ENCODE assay signal across 8 cellular contexts in genomic region chr3:32106929-32107362, GRCh38. TPM values are rescaled to one million over a fixed set of nuclear protein-coding genes. Genes with fewer than 3 reads are reported as not detected.
A peak's percentile ranks its signal among the peaks of the same experiment; 100 is the strongest.
DNase-seq lines count a peak whose midpoint lies in the region; ATAC-seq and TF ChIP-seq lines count a peak whose summit lies in the region.

No MANE protein-coding gene starts in this region.

- no peak overlapping the region for H2AFZ ChIP-seq in HCT116 (ENCODE audit: low read depth, low read length, poor library complexity, severe bottlenecking)

- H4K20me1 ChIP-seq in HCT116 (ENCODE audit: insufficient read depth): no peaks in the 10 kb centered on the region

- H3K27ac Mint-ChIP-seq in CD4-positive, alpha-beta T cell: peak overlapping the region; percentile 58
- H3K27ac Mint-ChIP-seq in naive thymus-derived CD4-positive, alpha-beta T cell: peak overlapping the region; percentile 60 to 96 (median 78)

- no peak for TF ChIP-seq POLR2A in HCT116 (IDR thresholded peaks at IDR 0.05; ENCODE audit: borderline replicate concordance, extremely low read depth, insufficient read depth, insufficient read length)

- no peak for TF ChIP-seq RAD21 in HCT116 (IDR thresholded peaks at IDR 0.05; ENCODE audit: low read depth)

- peaks cover 7% of the 10 kb centered on the region; the same call in 1 of the 2 replicates for H3K79me2 ChIP-seq in HCT116 (ENCODE audit: insufficient read depth, low read length)

- no peak for TF ChIP-seq CTCF in CD4-positive, alpha-beta T cell (IDR thresholded peaks at IDR 0.05)
- TF ChIP-seq CTCF in HCT116 (IDR thresholded peaks at IDR 0.05 in 2 of 3, conservative IDR thresholded peaks at IDR 0.05 in 1 of 3; ENCODE audit: borderline replicate concordance in 1 of 3, insufficient read depth in 1 of 3, low read depth in 2 of 3, low read length in 2 of 3): no peak
- no peak for TF ChIP-seq CTCF in epithelial cell of esophagus (IDR thresholded peaks at IDR 0.05; ENCODE audit: insufficient read depth, low read depth, low read length, missing control alignments)

- H3K4me1 ChIP-seq in HCT116 (ENCODE audit: control insufficient read depth in 1 of 2, insufficient read depth in 2 of 2, low read length in 2 of 2) (peaks cover 0 to 14% of the 10 kb centered on the region in 2 experiments; a peak in 2 of 4 replicates), SJSA1 (replicated peaks) (peaks cover 10% of the 10 kb centered on the region)
- H3K4me1 ChIP-seq in naive thymus-derived CD4-positive, alpha-beta T cell (ENCODE audit: control insufficient read depth in 2 of 2, insufficient read depth in 2 of 2, low read length in 2 of 2): peaks cover 18 to 19% of the 10 kb centered on the region in 2 donors

- BruUV-seq in HCT116 (replicated peaks; lab: Mats Ljungman, UMichigan): no TSS peak

- H3K36me3 ChIP-seq in HCT116 (ENCODE audit: control insufficient read depth in 1 of 2, insufficient read depth in 2 of 2, low read length in 2 of 2) (no peaks in the 10 kb centered on the region), SJSA1 (no peaks in the 10 kb centered on the region)
- no peaks in the 10 kb centered on the region for H3K36me3 ChIP-seq in naive thymus-derived CD4-positive, alpha-beta T cell (ENCODE audit: control insufficient read depth in 2 of 3, insufficient read depth in 3 of 3, low read length in 3 of 3)

- H3K9ac ChIP-seq in HCT116 (ENCODE audit: low read length): peak overlapping the region; percentile 72

- no peak for ATAC-seq in CD4-positive, alpha-beta T cell (ENCODE audit: poor library complexity)
- ATAC-seq in HCT116: peak; percentile 29
- no peak for ATAC-seq in naive thymus-derived CD4-positive, alpha-beta T cell
- ATAC-seq in GM19023 (IDR thresholded peaks at IDR 0.05; ENCODE audit: unreplicated experiment): no peak
- no peak for ATAC-seq in GM19463 (IDR thresholded peaks at IDR 0.05; ENCODE audit: unreplicated experiment)

- H3K27me3 ChIP-seq in CD4-positive, alpha-beta T cell (ENCODE audit: control insufficient read depth, insufficient read depth, low read length): no peaks in the 10 kb centered on the region
- H3K27me3 ChIP-seq in HCT116 (ENCODE audit: insufficient read depth, low read length): no peaks in the 10 kb centered on the region
- no peaks in the 10 kb centered on the region for H3K27me3 ChIP-seq in SJSA1 (replicated peaks)
- H3K27me3 ChIP-seq in naive thymus-derived CD4-positive, alpha-beta T cell (ENCODE audit: control insufficient read depth in 2 of 2, insufficient read depth in 2 of 2, low read length in 2 of 2): no peaks in the 10 kb centered on the region

- CTCF ChIA-PET in CD4-positive, alpha-beta T cell (lab: Charles Lee): interaction anchor here (1.0 kb wide), 1 partner anchor 37 kb away, joined by 3 read pairs; no protein-coding TSS in a partner anchor
- CTCF ChIA-PET in HCT116 (lab: Charles Lee): no interaction called here
- CTCF ChIA-PET in naive thymus-derived CD4-positive, alpha-beta T cell (lab: Charles Lee): no interaction called here

- peak overlapping the region; percentile 21 for H3K27ac ChIP-seq in CD4-positive, alpha-beta T cell (ENCODE audit: low read depth, low read length)
- H3K27ac ChIP-seq in HCT116 (ENCODE audit: low read depth, low read length): peak overlapping the region; percentile 46; the same call in 1 of the 2 replicates
- H3K27ac ChIP-seq in SJSA1: no peak overlapping the region
- H3K27ac ChIP-seq in naive thymus-derived CD4-positive, alpha-beta T cell (ENCODE audit: low read depth, low read length): peak overlapping the region; percentile 68

- H3K9me2 ChIP-seq in HCT116 (ENCODE audit: insufficient read depth): no peaks in the 10 kb centered on the region

- peaks cover 39% of the 10 kb centered on the region for H3K4me1 Mint-ChIP-seq in CD4-positive, alpha-beta T cell (ENCODE audit: low read depth)
- H3K4me1 Mint-ChIP-seq in naive thymus-derived CD4-positive, alpha-beta T cell: peaks cover 15 to 49% (median 44%) of the 10 kb centered on the region in 7 donors

- intact Hi-C loops in CD4-positive, alpha-beta T cell (cut with DNase I, micrococcal nuclease): loop anchor here (5.0 kb wide), 4 partner anchors 35 to 575 kb away; partner anchors contain the start of genes DYNC1LI1 (in 1 of the 2) and STT3B (in 1 of the 2)
- intact Hi-C loops in HCT116 (cut with micrococcal nuclease): no loop called here
- intact Hi-C loops in naive thymus-derived CD4-positive, alpha-beta T cell (cut with micrococcal nuclease): loop anchor here (1.0 to 10.0 kb wide), 14 partner anchors 7 to 1752 kb away; partner anchors contain the start of genes CMTM6 (in 2 of the 2), CNOT10 (in 2 of the 2), STT3B (in 2 of the 2) and UBP1 (in 2 of the 2)

- peak overlapping the region; percentile 98 for H3K4me2 ChIP-seq in HCT116 (ENCODE audit: low read length)

- peaks cover 15% of the 10 kb centered on the region for H3K36me3 Mint-ChIP-seq in CD4-positive, alpha-beta T cell (ENCODE audit: low read depth)
- H3K36me3 Mint-ChIP-seq in naive thymus-derived CD4-positive, alpha-beta T cell: peaks cover 4 to 24% (median 5%) of the 10 kb centered on the region in 5 donors

- peaks cover under 1% of the 10 kb centered on the region for H3K9me3 Mint-ChIP-seq in CD4-positive, alpha-beta T cell
- H3K9me3 Mint-ChIP-seq in naive thymus-derived CD4-positive, alpha-beta T cell: peaks cover 0 to 9% (median 5%) of the 10 kb centered on the region in 11 donors

- H3K9me3 ChIP-seq in CD4-positive, alpha-beta T cell (ENCODE audit: control insufficient read depth, low read length): peaks cover 6% of the 10 kb centered on the region
- H3K9me3 ChIP-seq in HCT116 (ENCODE audit: control insufficient read depth in 1 of 2, insufficient read depth in 1 of 2, low read depth in 1 of 2, low read length in 2 of 2) (peaks cover 5% of the 10 kb centered on the region in 2 experiments; a peak in 1 of 4 replicates), SJSA1 (replicated peaks) (no peaks in the 10 kb centered on the region)
- H3K9me3 ChIP-seq in naive thymus-derived CD4-positive, alpha-beta T cell (ENCODE audit: control insufficient read depth in 2 of 3, low read length in 3 of 3): peaks cover 0 to 5% (median 0%) of the 10 kb centered on the region in 3 experiments

- RAD21 ChIA-PET in HCT116 (lab: Charles Lee; ENCODE audit: low non-redundant PET in 1 of 2, low total read pairs in 2 of 2, uncharacterized antibody in 2 of 2, unreplicated experiment in 2 of 2): no interaction called here

- POLR2A ChIA-PET in CD4-positive, alpha-beta T cell (lab: Charles Lee): interaction anchor here (0.9 to 1.5 kb wide), 5 partner anchors 8 to 880 kb away, joined by 3 to 28 read pairs (median 3); no protein-coding TSS in a partner anchor
- POLR2A ChIA-PET in HCT116 (lab: Charles Lee): no interaction called here
- POLR2A ChIA-PET in naive thymus-derived CD4-positive, alpha-beta T cell (lab: Charles Lee): interaction anchor here (1.9 kb wide), 1 partner anchor 8 kb away, joined by 13 read pairs; no protein-coding TSS in a partner anchor

- no peaks in the 10 kb centered on the region for H3K27me3 Mint-ChIP-seq in CD4-positive, alpha-beta T cell
- H3K27me3 Mint-ChIP-seq in naive thymus-derived CD4-positive, alpha-beta T cell: no peaks in the 10 kb centered on the region

- peak in 2 of 10 experiments; percentile 2 to 5 for DNase-seq in CD4-positive, alpha-beta T cell
- DNase-seq in HCT116 (ENCODE audit: low read depth, low spot score) (no peak), SJSA1 (ENCODE audit: low read depth in 1 of 2, low spot score in 2 of 2) (no peak), epithelial cell of esophagus (ENCODE audit: low read depth) (peak; percentile 63), activated gamma-delta T cell treated with Interleukin-2 at 50 U/mL for 16 hours (no peak)
- DNase-seq in naive thymus-derived CD4-positive, alpha-beta T cell: peak in 1 of 9 donors; percentile 6

- H3K4me3 ChIP-seq in HCT116 (replicated peaks in 1 of 2; ENCODE audit: low read depth in 1 of 2, low read length in 2 of 2) (peak overlapping the region; percentile 73 to 85), SJSA1 (peak overlapping the region; percentile 62), epithelial cell of esophagus (ENCODE audit: low read length) (peak overlapping the region; percentile 50)
- H3K4me3 ChIP-seq in naive thymus-derived CD4-positive, alpha-beta T cell (ENCODE audit: low read length): peak overlapping the region; percentile 77

- H3K4me3 Mint-ChIP-seq in CD4-positive, alpha-beta T cell: peak overlapping the region; percentile 97
- peak overlapping the region; percentile 86 to 97 (median 94) for H3K4me3 Mint-ChIP-seq in naive thymus-derived CD4-positive, alpha-beta T cell

TF ChIP-seq in HCT116, 20 proteins besides CTCF, POLR2A, EP300 and RAD21:
- TF ChIP-seq SP1 (IDR thresholded peaks at IDR 0.05; ENCODE audit: low read depth) (no peak; the same call in 1 of the 2 replicates), MAX (IDR thresholded peaks at IDR 0.05) (no peak; the same call in 1 of the 2 replicates), JUND (IDR thresholded peaks at IDR 0.05) (no peak), EZH2phosphoT487 (IDR thresholded peaks at IDR 0.05; ENCODE audit: borderline replicate concordance) (no peak), ZNF274 (IDR thresholded peaks at IDR 0.05; ENCODE audit: low read depth, low read length) (no peak), FOSL1 (IDR thresholded peaks at IDR 0.05; ENCODE audit: low read depth) (no peak)

RNA-seq across cellular contexts. Expression of gene GPD1L, which starts 0.5 kb away (rescaled TPM):
- total RNA-seq in CD4-positive, alpha-beta T cell: 10 to 100 TPM; 15.3 to 16.0 TPM
- total RNA-seq in HCT116 (2021; ENCODE audit: unreplicated experiment): 21.9 TPM
- polyA plus RNA-seq in HCT116 (2012): 7.6 and 9.1 TPM in 2 replicates
- total RNA-seq in SJSA1 (2014; rRNA removed; shearing (Covaris generic)): 7.4 and 9.2 TPM in 2 replicates
- 10 to 100 TPM; 14.1 to 23.8 (median 21.4) TPM for total RNA-seq in naive thymus-derived CD4-positive, alpha-beta T cell
- 10 to 100 TPM; 10.6 to 14.6 TPM for polyA plus RNA-seq in naive thymus-derived CD4-positive, alpha-beta T cell
